In the genomic region with DNA sequence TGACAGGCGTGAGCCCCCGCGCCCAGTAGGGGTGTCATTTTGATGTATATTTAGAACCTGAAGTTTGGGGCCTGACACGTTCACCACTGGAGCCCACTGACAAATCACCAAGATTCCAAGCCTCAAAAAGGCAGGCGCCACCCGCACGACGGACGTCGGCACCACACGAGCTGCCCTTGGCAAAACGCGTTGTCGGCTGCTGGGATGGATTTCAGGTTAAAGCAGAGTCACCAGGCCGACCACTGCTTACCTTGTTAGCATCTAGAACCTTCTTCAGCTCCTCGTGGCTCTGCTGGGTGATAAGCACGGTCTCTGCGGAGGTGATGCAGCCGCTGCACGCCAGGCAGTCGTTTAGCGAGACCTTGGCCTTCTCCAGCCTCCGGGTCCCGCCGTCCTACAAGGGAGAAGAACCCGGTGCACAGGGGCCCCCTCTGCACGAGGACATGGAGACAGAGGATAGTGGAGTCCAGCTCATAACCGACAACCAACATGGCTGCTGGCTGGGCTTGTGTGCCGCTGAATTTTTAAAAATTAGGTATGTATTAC, we compare ENCODE assay signal across 11 cellular contexts.
"Had no signal": no experiment of that assay in that cellular context is flagged by ENCODE, and none has a peak within 500 bp of the region (broad histone marks: within the 10 kb centered on the region; RNA-seq: fewer than 3 reads in every experiment).

No MANE protein-coding gene starts in this region.

- ATAC-seq: esophagus mucosa had no signal

- H3K27ac Mint-ChIP-seq: neural progenitor cell had no signal

- H3K4me3 Mint-ChIP-seq: WTC11 had no signal

- H3K9me3 Mint-ChIP-seq: neural progenitor cell, WTC11 had no signal

- H3K9ac ChIP-seq: neural progenitor cell had no signal

- H3K27ac ChIP-seq: neural progenitor cell had no signal

- H3K27me3 ChIP-seq: neural progenitor cell had no signal

- H3K4me3 ChIP-seq: neural progenitor cell had no signal

- H2AFZ ChIP-seq: neural progenitor cell had no signal

- DNase-seq: activated CD4-positive, alpha-beta T cell treated with anti-CD3 and anti-CD28 coated beads, Interleukin-2, amount 50 U/mL, for 1 hour; aorta; hippocampal formation; kidney glomerular epithelial cell; small intestine; stimulated activated naive CD4-positive, alpha-beta T cell; substantia nigra; trophoblast cell had no signal

- H3K36me3 ChIP-seq: neural progenitor cell had no signal

- H3K4me2 ChIP-seq: neural progenitor cell had no signal
